Comparison of ENCODE assay signal across 8 cellular contexts in genomic region chr18:34978953-34979608, GRCh38.
DNase-seq lines count a peak whose midpoint lies in the region; ATAC-seq and TF ChIP-seq lines count a peak whose summit lies in the region.

No MANE protein-coding gene starts in this region.

- H3K4me1 Mint-ChIP-seq in activated naive CD4-positive, alpha-beta T cell treated with anti-CD3 and anti-CD28 coated beads, Interleukin-2, amount 50 U/mL, for 24 hours = peaks cover 35% of the 10 kb centered on the region

- H3K4me3 ChIP-seq in AG04449 (ENCODE audit: low read depth, low read length) = peak overlapping the region; percentile 64
- peak overlapping the region; percentile 87 for H3K4me3 ChIP-seq in MM.1S (ENCODE audit: low read length)
- peak overlapping the region; percentile 79 for H3K4me3 ChIP-seq in SK-N-MC
- H3K4me3 ChIP-seq in subcutaneous abdominal adipose tissue (ENCODE audit: low read depth in 1 of 5, low read length in 5 of 5) = peak overlapping the region; percentile 74 to 91 (median 88)

- no peaks in the 10 kb centered on the region for H3K36me3 ChIP-seq in MM.1S (replicated peaks; ENCODE audit: insufficient read depth, low read length)
- H3K36me3 ChIP-seq in SK-N-MC (ENCODE audit: insufficient read depth, low read length) = no peaks in the 10 kb centered on the region
- H3K36me3 ChIP-seq in subcutaneous abdominal adipose tissue (ENCODE audit: control insufficient read depth in 5 of 5, insufficient read depth in 5 of 5, low read length in 5 of 5) = no peaks in the 10 kb centered on the region

- H3F3A ChIP-seq in MM.1S (ENCODE audit: insufficient read depth, low read length) = peaks cover 19% of the 10 kb centered on the region

- H2AFZ ChIP-seq in MM.1S (ENCODE audit: low read length) = peak overlapping the region; percentile 98

- H3K9me3 ChIP-seq in MM.1S (replicated peaks; ENCODE audit: insufficient read depth, low read length) (no peaks in the 10 kb centered on the region), SK-N-MC (ENCODE audit: low read depth, low read length) (no peaks in the 10 kb centered on the region), subcutaneous abdominal adipose tissue (ENCODE audit: control insufficient read depth in 5 of 5, low read length in 5 of 5) (no peaks in the 10 kb centered on the region)

- TF ChIP-seq CTCF in AG04449 (IDR thresholded peaks at IDR 0.05; ENCODE audit: insufficient read depth, low read length, missing control alignments) = no peak
- no peak for TF ChIP-seq CTCF in MM.1S (IDR thresholded peaks at IDR 0.05; ENCODE audit: low read length)

- H3K9ac ChIP-seq in MM.1S (ENCODE audit: low read length) (peak overlapping the region; percentile 8; the same call in 1 of the 2 replicates), SK-N-MC (ENCODE audit: insufficient read length) (no peak overlapping the region), subcutaneous abdominal adipose tissue (ENCODE audit: low read length in 5 of 5) (peak overlapping the region in 3 of 5 donors; percentile 23 to 77 (median 49))

- H3K79me2 ChIP-seq in MM.1S (ENCODE audit: low read length) = no peaks in the 10 kb centered on the region

- H3K4me2 ChIP-seq in MM.1S (ENCODE audit: low read depth, low read length) = peak overlapping the region; percentile 96

- peak overlapping the region; percentile 48 for H3K27ac Mint-ChIP-seq in activated naive CD4-positive, alpha-beta T cell treated with anti-CD3 and anti-CD28 coated beads, Interleukin-2, amount 50 U/mL, for 24 hours

- CTCF ChIA-PET in AG04449 (lab: Yijun Ruan, JAX) = interaction anchor here (0.7 to 1.0 kb wide), 4 partner anchors 9 to 166 kb away, joined by 3 to 4 read pairs (median 4); no protein-coding TSS in a partner anchor

- no peaks in the 10 kb centered on the region for H3K27me3 ChIP-seq in MM.1S (replicated peaks; ENCODE audit: insufficient read depth, low read length)
- no peaks in the 10 kb centered on the region for H3K27me3 ChIP-seq in subcutaneous abdominal adipose tissue (ENCODE audit: control insufficient read depth in 5 of 5, insufficient read depth in 4 of 5, low read length in 5 of 5)

- no peaks in the 10 kb centered on the region for H4K20me1 ChIP-seq in MM.1S (ENCODE audit: insufficient read depth, low read length)

- DNase-seq in AG04449 (ENCODE audit: low read depth, low spot score) = peak; percentile 78
- peak; percentile 48 for DNase-seq in MM.1S
- peak; percentile 65 for DNase-seq in SK-N-MC (ENCODE audit: low read depth, low spot score)
- DNase-seq in glomerular endothelial cell (ENCODE audit: extremely low read depth, low read depth, low spot score) = peak; percentile 94
- DNase-seq in non-pigmented ciliary epithelial cell (ENCODE audit: low read depth) = peak; percentile 94

- peak overlapping the region; percentile 90 for H3K4me3 Mint-ChIP-seq in activated naive CD4-positive, alpha-beta T cell treated with anti-CD3 and anti-CD28 coated beads, Interleukin-2, amount 50 U/mL, for 24 hours

- H3K9me3 Mint-ChIP-seq in activated naive CD4-positive, alpha-beta T cell treated with anti-CD3 and anti-CD28 coated beads, Interleukin-2, amount 50 U/mL, for 24 hours = no peaks in the 10 kb centered on the region

- no peaks in the 10 kb centered on the region for H3K36me3 Mint-ChIP-seq in activated naive CD4-positive, alpha-beta T cell treated with anti-CD3 and anti-CD28 coated beads, Interleukin-2, amount 50 U/mL, for 24 hours

- H3K27ac ChIP-seq in MM.1S (ENCODE audit: low read length) (peak overlapping the region; percentile 7; the same call in 1 of the 2 replicates), SK-N-MC (peak overlapping the region; percentile 40; the same call in 1 of the 2 replicates), subcutaneous abdominal adipose tissue (ENCODE audit: low read depth, low read length) (peak overlapping the region; percentile 43)

- H3K9me2 ChIP-seq in MM.1S (replicated peaks; ENCODE audit: insufficient read depth, low read length) = no peaks in the 10 kb centered on the region

- no peaks in the 10 kb centered on the region for H3K27me3 Mint-ChIP-seq in activated naive CD4-positive, alpha-beta T cell treated with anti-CD3 and anti-CD28 coated beads, Interleukin-2, amount 50 U/mL, for 24 hours

- H3K4me1 ChIP-seq in MM.1S (ENCODE audit: low read length) (peaks cover 6% of the 10 kb centered on the region), subcutaneous abdominal adipose tissue (ENCODE audit: control insufficient read depth in 5 of 5, insufficient read depth in 5 of 5, low read length in 5 of 5) (peaks cover 2 to 39% (median 30%) of the 10 kb centered on the region in 5 donors)

- POLR2A ChIA-PET in AG04449 (lab: Yijun Ruan, JAX) = no interaction called here

- ATAC-seq in GM19035 (IDR thresholded peaks at IDR 0.05; ENCODE audit: unreplicated experiment) = peak; percentile 28

Comparison
In these comparisons a context has a peak if more than half of its experiments do, and no peak if none do; other contexts are left out.
1. Peak in every context shown above with its lines: DNase-seq, ATAC-seq, H3K4me3 ChIP-seq and H3K27ac ChIP-seq.